12 cellular contexts compared by ENCODE assay signal in genomic region chrX:72069380-72070160, GRCh38.
DNase-seq lines count a peak whose midpoint lies in the region; ATAC-seq, FAIRE-seq and TF ChIP-seq lines count a peak whose summit lies in the region.
"Had no signal": no experiment of that assay in that cellular context is flagged by ENCODE, and none has a peak within 500 bp of the region (broad histone marks: within the 10 kb centered on the region; RNA-seq: fewer than 3 reads in every experiment).

No MANE protein-coding gene starts in this region.

- intact Hi-C loops in gastrocnemius medialis (cut with DNase I; ENCODE audit: low total_unique reads) (no loop called here), transverse colon (cut with DNase I; ENCODE audit: low total_unique reads) (no loop called here)

- H3K4me1 Mint-ChIP-seq in activated T-cell treated with anti-CD3 and anti-CD28 coated beads, Interleukin-2, amount 50 U/mL, for 4 hours (ENCODE audit: low read depth), result peaks cover 6% of the 10 kb centered on the region
- H3K4me1 Mint-ChIP-seq in astrocyte (ENCODE audit: low read depth, unreplicated experiment) (peaks cover 8% of the 10 kb centered on the region), memory B cell (peaks cover 2% of the 10 kb centered on the region)

- H3K27me3 Mint-ChIP-seq in activated T-cell treated with anti-CD3 and anti-CD28 coated beads, Interleukin-2, amount 50 U/mL, for 4 hours (ENCODE audit: low read depth), result peaks cover 18% of the 10 kb centered on the region
- H3K27me3 Mint-ChIP-seq in astrocyte (ENCODE audit: low read depth, unreplicated experiment) (no peaks in the 10 kb centered on the region), memory B cell (peaks cover 34% of the 10 kb centered on the region)

- peak overlapping the region; percentile 80 for H3K4me2 ChIP-seq in astrocyte (ENCODE audit: low read length)

- H3K4me3 ChIP-seq in astrocyte (ENCODE audit: insufficient read depth, low read depth, low read length) (no peak overlapping the region), thoracic aorta (peak overlapping the region; percentile 51), gastrocnemius medialis (peak overlapping the region in 1 of 4 donors; percentile 4), transverse colon (no peak overlapping the region)

- 43% methylated on average over 14 of the region's 14 CpGs; no CpG with 5 or more reads in 1 of the 2 donors for WGBS in transverse colon (ENCODE audit: low coverage in 1 of 2), 2 donors

- no peaks in the 10 kb centered on the region for H3K9me3 Mint-ChIP-seq in activated T-cell treated with anti-CD3 and anti-CD28 coated beads, Interleukin-2, amount 50 U/mL, for 4 hours
- H3K9me3 Mint-ChIP-seq in astrocyte (ENCODE audit: unreplicated experiment) (no peaks in the 10 kb centered on the region), memory B cell (no peaks in the 10 kb centered on the region)

- H3K36me3 ChIP-seq in astrocyte (ENCODE audit: insufficient read depth, low read length) (no peaks in the 10 kb centered on the region), thoracic aorta (no peaks in the 10 kb centered on the region), gastrocnemius medialis (no peaks in the 10 kb centered on the region), transverse colon (no peaks in the 10 kb centered on the region)
- H3K36me3 ChIP-seq: esophagus squamous epithelium had no signal

- peak overlapping the region; percentile 40 for H3K4me3 Mint-ChIP-seq in activated T-cell treated with anti-CD3 and anti-CD28 coated beads, Interleukin-2, amount 50 U/mL, for 4 hours
- H3K4me3 Mint-ChIP-seq in astrocyte (ENCODE audit: unreplicated experiment), result no peak overlapping the region
- no peak overlapping the region for H3K4me3 Mint-ChIP-seq in memory B cell

- peak overlapping the region; percentile 10 for H3K9ac ChIP-seq in astrocyte (ENCODE audit: low read length)

- H3K27ac ChIP-seq in astrocyte (ENCODE audit: low read depth, low read length), result no peak overlapping the region
- no peak overlapping the region for H3K27ac ChIP-seq in thoracic aorta
- H3K27ac ChIP-seq in gastrocnemius medialis, result no peak overlapping the region
- H3K27ac ChIP-seq in transverse colon, result peak overlapping the region in 2 of 4 donors; percentile 40 to 46
- H3K27ac ChIP-seq: esophagus squamous epithelium had no signal

- H3K9me3 ChIP-seq in astrocyte (ENCODE audit: insufficient read depth, low read depth, low read length) (no peaks in the 10 kb centered on the region), thoracic aorta (no peaks in the 10 kb centered on the region), gastrocnemius medialis (no peaks in the 10 kb centered on the region), transverse colon (no peaks in the 10 kb centered on the region)
- H3K9me3 ChIP-seq: esophagus squamous epithelium had no signal

- no peak for TF ChIP-seq EP300 in transverse colon (IDR thresholded peaks at IDR 0.05; ENCODE audit: low read depth)

- H3K27ac Mint-ChIP-seq in astrocyte (ENCODE audit: unreplicated experiment) (no peak overlapping the region), memory B cell (peak overlapping the region; percentile 43)

- TF ChIP-seq POLR2A in gastrocnemius medialis (IDR thresholded peaks at IDR 0.05), result no peak
- no peak for TF ChIP-seq POLR2A in transverse colon (IDR thresholded peaks at IDR 0.05)

- in situ Hi-C loops in gastrocnemius medialis (cut with MboI; ENCODE audit: low sequenced_read_pairs in 4 of 4), result no loop called here
- in situ Hi-C loops in transverse colon (cut with MboI; ENCODE audit: low pct_ligation_motif_present in 1 of 4, low pct_unique_long_range_greater_than_20kb in 1 of 4, low sequenced_read_pairs in 3 of 4), result no loop called here

- H3K36me3 Mint-ChIP-seq in activated T-cell treated with anti-CD3 and anti-CD28 coated beads, Interleukin-2, amount 50 U/mL, for 4 hours (ENCODE audit: insufficient read depth), result no peaks in the 10 kb centered on the region
- H3K36me3 Mint-ChIP-seq in astrocyte (ENCODE audit: low read depth, unreplicated experiment) (peaks cover 7% of the 10 kb centered on the region), memory B cell (no peaks in the 10 kb centered on the region)

- no peak for DNase-seq in activated T-cell treated with anti-CD3 and anti-CD28 coated beads, Interleukin-2, amount 50 U/mL, for 4 hours
- DNase-seq in activated T-cell treated with anti-CD3 and anti-CD28 coated beads for 4 hours, result no peak
- no peak for DNase-seq in astrocyte (ENCODE audit: low read depth)
- no peak for DNase-seq in memory B cell (ENCODE audit: low spot score in 2 of 2)
- DNase-seq in thoracic aorta (ENCODE audit: low spot score), result no peak
- DNase-seq in gastrocnemius medialis, result no peak
- no peak for DNase-seq in transverse colon
- DNase-seq: esophagus squamous epithelium; NCI-H2107; stimulated activated CD4-positive, alpha-beta T cell treated with anti-CD3 and anti-CD28 coated beads, Interleukin-12 subunit alpha, Interleukin-12 subunit beta, amount 100 ng/mL, for 4 hours had no signal

- no peak for FAIRE-seq in astrocyte (lab: Jason Lieb, UNC)
- FAIRE-seq: bronchial epithelial cell had no signal

- no peak overlapping the region for H2AFZ ChIP-seq in astrocyte (ENCODE audit: low read depth, low read length)

- H3K79me2 ChIP-seq in astrocyte (ENCODE audit: insufficient read depth, low read length), result no peaks in the 10 kb centered on the region

- no peak for ATAC-seq in activated T-cell treated with anti-CD3 and anti-CD28 coated beads, Interleukin-2, amount 50 U/mL, for 4 hours
- ATAC-seq in memory B cell (ENCODE audit: low read depth), result no peak
- no peak for ATAC-seq in thoracic aorta (ENCODE audit: insufficient number of reproducible peaks, low FRiP score, low read depth)
- no peak for ATAC-seq in HG03139 (IDR thresholded peaks at IDR 0.05; ENCODE audit: unreplicated experiment)
- ATAC-seq in gastrocnemius medialis, result no peak

- H3K27me3 ChIP-seq in astrocyte (ENCODE audit: insufficient read depth, low read length) (no peaks in the 10 kb centered on the region), thoracic aorta (replicated peaks; ENCODE audit: insufficient read depth) (no peaks in the 10 kb centered on the region), gastrocnemius medialis (peaks cover 0 to 11% (median 5%) of the 10 kb centered on the region in 3 donors), transverse colon (no peaks in the 10 kb centered on the region)

- TF ChIP-seq CTCF in astrocyte (IDR thresholded peaks at IDR 0.05; ENCODE audit: insufficient read depth, low read depth, low read length) (no peak), thoracic aorta (IDR thresholded peaks at IDR 0.05) (no peak), gastrocnemius medialis (IDR thresholded peaks at IDR 0.05 in 4 of 5, conservative IDR thresholded peaks at IDR 0.05 in 1 of 5) (no peak), transverse colon (IDR thresholded peaks at IDR 0.05) (no peak)

- no peaks in the 10 kb centered on the region for H4K20me1 ChIP-seq in astrocyte (ENCODE audit: insufficient read depth, low read length)

- H3K4me1 ChIP-seq in astrocyte (ENCODE audit: insufficient read depth, low read length), result peaks cover 6% of the 10 kb centered on the region
- H3K4me1 ChIP-seq in thoracic aorta (ENCODE audit: control insufficient read depth in 1 of 2, low read depth in 2 of 2), result no peaks in the 10 kb centered on the region
- no peaks in the 10 kb centered on the region for H3K4me1 ChIP-seq in gastrocnemius medialis
- no peaks in the 10 kb centered on the region for H3K4me1 ChIP-seq in transverse colon
